10 cellular contexts compared by ENCODE assay signal in genomic region chr3:124246949-124247348, GRCh38.
A peak's percentile ranks its signal among the peaks of the same experiment; 100 is the strongest.
DNase-seq lines count a peak whose midpoint lies in the region; ATAC-seq and TF ChIP-seq lines count a peak whose summit lies in the region.
"Had no signal": no experiment of that assay in that cellular context is flagged by ENCODE, and none has a peak within 500 bp of the region (broad histone marks: within the 10 kb centered on the region; RNA-seq: fewer than 3 reads in every experiment).

No MANE protein-coding gene starts in this region.

- H3K27me3 ChIP-seq in BJ (ENCODE audit: control insufficient read depth, insufficient read depth, low read length) = no peaks in the 10 kb centered on the region

- POLR2A ChIA-PET in BJ (lab: Charles Lee) (no interaction called here), RWPE1 (lab: Yijun Ruan, JAX; ENCODE audit: low non-redundant PET) (no interaction called here)

- H3K27ac ChIP-seq in RWPE1 = no peak overlapping the region

- peak; percentile 38 for TF ChIP-seq CTCF in BJ (IDR thresholded peaks at IDR 0.05; ENCODE audit: insufficient read depth, low read depth, low read length)
- TF ChIP-seq CTCF in RWPE1 (conservative IDR thresholded peaks at IDR 0.05; ENCODE audit: low read depth) = 0 out of 2 replicates have a peak, but pooled peaks have one; percentile 12

- H3K4me3 ChIP-seq in BJ (ENCODE audit: low read depth, low read length) = no peak overlapping the region
- H3K4me3 ChIP-seq: skin epidermis had no signal

- ATAC-seq in HG02763 (IDR thresholded peaks at IDR 0.05; ENCODE audit: unreplicated experiment) = no peak
- no peak for ATAC-seq in HG03469 (IDR thresholded peaks at IDR 0.05; ENCODE audit: unreplicated experiment)

- CTCF ChIA-PET in BJ (lab: Yijun Ruan, JAX) (interaction anchor here (0.7 to 1.6 kb wide), 3 partner anchors 13 to 140 kb away, joined by 3 to 4 read pairs (median 4); no protein-coding TSS in a partner anchor), RWPE1 (lab: Yijun Ruan, JAX) (interaction anchor here (0.6 to 0.7 kb wide), 3 partner anchors 55 to 318 kb away, joined by 3 to 5 read pairs (median 4); no protein-coding TSS in a partner anchor)

- DNase-seq in BJ (ENCODE audit: low read depth) = no peak
- DNase-seq in HT1080 (ENCODE audit: low read depth) = peak; percentile 39
- peak; percentile 15 for DNase-seq in RWPE1 (ENCODE audit: low spot score)
- DNase-seq in iris pigment epithelial cell (ENCODE audit: low read depth) = peak; percentile 15
- no peak for DNase-seq in amniotic stem cell (lab: John Stamatoyannopoulos, UW)
- DNase-seq in activated CD4-positive, alpha-beta T cell treated with anti-CD3 and anti-CD28 coated beads, Interleukin-2, amount 50 U/mL, for 1 hour = no peak
- DNase-seq: activated naive CD4-positive, alpha-beta T cell treated with anti-CD3 and anti-CD28 coated beads, Interleukin-2, amount 50 U/mL, for 16 hours had no signal

- no peaks in the 10 kb centered on the region for H3K36me3 ChIP-seq in BJ (ENCODE audit: control insufficient read depth, insufficient read depth, low read length)

Comparison
In these comparisons a context has a peak if more than half of its experiments do, and no peak if none do; other contexts are left out.
1. DNase-seq: peak in HT1080 (single experiment), RWPE1 (single experiment) and iris pigment epithelial cell (single experiment); none in BJ (single experiment), amniotic stem cell (single experiment) and activated CD4-positive, alpha-beta T cell treated with anti-CD3 and anti-CD28 coated beads, Interleukin-2, amount 50 U/mL, for 1 hour (single experiment).